ENCODE assay signal across 8 cellular contexts in genomic region chr2:27303093-27304025, GRCh38. TPM values are rescaled to one million over a fixed set of nuclear protein-coding genes. Genes with fewer than 3 reads are reported as not detected.
DNase-seq lines count a peak whose midpoint lies in the region; ATAC-seq and TF ChIP-seq lines count a peak whose summit lies in the region.

No MANE protein-coding gene starts in this region.

- no peaks in the 10 kb centered on the region for H3K9me3 Mint-ChIP-seq in activated CD4-positive, alpha-beta T cell treated with anti-CD3 and anti-CD28 coated beads for 36 hours (ENCODE audit: low read depth)

- no peak overlapping the region for H3K27ac ChIP-seq in RWPE2 (ENCODE audit: poor library complexity, severe bottlenecking)

- H3K27ac Mint-ChIP-seq in activated CD4-positive, alpha-beta T cell treated with anti-CD3 and anti-CD28 coated beads for 36 hours, result peak overlapping the region; percentile 24

- H3K9ac ChIP-seq in adipocyte (ENCODE audit: low read length), result peak overlapping the region; percentile 56

- H3K4me3 Mint-ChIP-seq in activated CD4-positive, alpha-beta T cell treated with anti-CD3 and anti-CD28 coated beads for 36 hours, result peak overlapping the region; percentile 56

- peaks cover 39% of the 10 kb centered on the region for H3K27me3 ChIP-seq in RWPE2 (ENCODE audit: insufficient read depth, poor library complexity, severe bottlenecking)
- peaks cover 38% of the 10 kb centered on the region for H3K27me3 ChIP-seq in adipocyte (replicated peaks; ENCODE audit: control insufficient read depth, insufficient read depth, low read length)

- peaks cover 2% of the 10 kb centered on the region for H3K36me3 Mint-ChIP-seq in activated CD4-positive, alpha-beta T cell treated with anti-CD3 and anti-CD28 coated beads for 36 hours (ENCODE audit: low read depth)

- H3K4me1 Mint-ChIP-seq in activated CD4-positive, alpha-beta T cell treated with anti-CD3 and anti-CD28 coated beads for 36 hours, result peaks cover 5% of the 10 kb centered on the region

- peaks cover 10% of the 10 kb centered on the region for H3K27me3 Mint-ChIP-seq in activated CD4-positive, alpha-beta T cell treated with anti-CD3 and anti-CD28 coated beads for 36 hours

- intact Hi-C loops in activated CD4-positive, alpha-beta T cell treated with anti-CD3 and anti-CD28 coated beads for 36 hours (cut with DNase I, micrococcal nuclease), result loop anchor here (1.0 to 10.0 kb wide), 8 partner anchors 23 to 459 kb away; partner anchors contain the start of gene DPYSL5 (in 1 of the 2)
- intact Hi-C loops in left cardiac atrium (cut with DNase I), result loop anchor here in 1 of 2 donors (2.0 kb wide), 1 partner anchor 53 kb away; no protein-coding TSS in a partner anchor

- peak; percentile 95 for TF ChIP-seq CTCF in RWPE2 (IDR thresholded peaks at IDR 0.05; ENCODE audit: poor library complexity, severe bottlenecking)

- peak; percentile 67 for DNase-seq in activated CD4-positive, alpha-beta T cell treated with anti-CD3 and anti-CD28 coated beads for 36 hours
- DNase-seq in activated CD4-positive, alpha-beta T cell treated with anti-CD3 and anti-CD28 coated beads for 1 hour, result no peak
- peak; percentile 80 for DNase-seq in MV-4-11 (lab: John Stamatoyannopoulos, UW)
- no peak for DNase-seq in RWPE2 (ENCODE audit: low spot score)
- DNase-seq in adipocyte (ENCODE audit: low read depth), result peak; percentile 94
- DNase-seq in left cardiac atrium, result peak; percentile 40
- peak; percentile 57 for DNase-seq in retina

- peak; percentile 78 for ATAC-seq in activated CD4-positive, alpha-beta T cell treated with anti-CD3 and anti-CD28 coated beads for 36 hours
- ATAC-seq in RWPE2 (ENCODE audit: low read depth) (peak; percentile 22; the same call in 1 of the 3 replicates), left cardiac atrium (peak; percentile 53 to 65), HG03378 (IDR thresholded peaks at IDR 0.05; ENCODE audit: unreplicated experiment) (no peak)

- H3K4me3 ChIP-seq in RWPE2 (ENCODE audit: severe bottlenecking) (no peak overlapping the region), adipocyte (ENCODE audit: low read length) (peak overlapping the region; percentile 67)

- no peaks in the 10 kb centered on the region for H3K36me3 ChIP-seq in RWPE2 (ENCODE audit: low read depth)
- no peaks in the 10 kb centered on the region for H3K36me3 ChIP-seq in adipocyte (ENCODE audit: control insufficient read depth, insufficient read depth, low read length, severe bottlenecking)

- H3K4me1 ChIP-seq in RWPE2 (ENCODE audit: insufficient read depth, poor library complexity, severe bottlenecking) (no peaks in the 10 kb centered on the region), adipocyte (ENCODE audit: control insufficient read depth, insufficient read depth, low read length) (peaks cover 3% of the 10 kb centered on the region)

- POLR2A ChIA-PET in activated CD4-positive, alpha-beta T cell treated with anti-CD3 and anti-CD28 coated beads for 36 hours (lab: Charles Lee), result interaction anchor here (1.0 kb wide), 1 partner anchor 52 kb away, joined by 6 read pairs; no protein-coding TSS in a partner anchor

- CTCF ChIA-PET in activated CD4-positive, alpha-beta T cell treated with anti-CD3 and anti-CD28 coated beads for 36 hours (lab: Charles Lee), result interaction anchor here (0.6 to 4.4 kb wide), 57 partner anchors 8 to 1214 kb away, joined by 3 to 44 read pairs (median 4); partner anchors contain the start of genes MPV17, SLC30A3 and TRIM54

- H3K9me3 ChIP-seq in RWPE2 (ENCODE audit: severe bottlenecking) (no peaks in the 10 kb centered on the region), adipocyte (ENCODE audit: control insufficient read depth, low read length) (peaks cover 6% of the 10 kb centered on the region)

RNA-seq across cellular contexts. Expression of gene UCN, which starts 4.9 kb away (rescaled TPM):
- 1 to 10 TPM; 1.4 to 1.5 TPM for total RNA-seq in activated CD4-positive, alpha-beta T cell treated with anti-CD3 and anti-CD28 coated beads for 36 hours
- 1 to 10 TPM; 1.2 to 1.6 TPM for total RNA-seq in left cardiac atrium

RNA-seq across cellular contexts. Expression of gene MPV17, which starts 19.5 kb away (rescaled TPM):
- 100 to 1,000 TPM in 1 of 2 experiments, 10 to 100 TPM in 1; 93.4 to 103 TPM for total RNA-seq in activated CD4-positive, alpha-beta T cell treated with anti-CD3 and anti-CD28 coated beads for 36 hours
- total RNA-seq in left cardiac atrium, result 10 to 100 TPM; 52.7 to 60.9 TPM

RNA-seq across cellular contexts. Expression of gene TRIM54, which starts 21.1 kb away (rescaled TPM):
- total RNA-seq in activated CD4-positive, alpha-beta T cell treated with anti-CD3 and anti-CD28 coated beads for 36 hours, result under 1 TPM; 0.09 to 0.11 TPM
- 100 to 1,000 TPM in 1 of 2 donors, 10 to 100 TPM in 1; 92.1 to 105 TPM for total RNA-seq in left cardiac atrium

RNA-seq across cellular contexts. Expression of gene DNAJC5G, which starts 28.1 kb away (rescaled TPM):
- total RNA-seq in activated CD4-positive, alpha-beta T cell treated with anti-CD3 and anti-CD28 coated beads for 36 hours, result not detected
- under 1 TPM; 0.41 to 0.71 TPM for total RNA-seq in left cardiac atrium

RNA-seq across cellular contexts. Expression of gene SLC30A3, which starts 40.5 kb away (rescaled TPM):
- total RNA-seq in activated CD4-positive, alpha-beta T cell treated with anti-CD3 and anti-CD28 coated beads for 36 hours, result under 1 TPM; 0.53 to 0.86 TPM
- 1 to 10 TPM; 4.8 to 5.7 TPM for total RNA-seq in left cardiac atrium

Comparison
In these comparisons a context has a peak if more than half of its experiments do, and no peak if none do; other contexts are left out.
1. DNase-seq: peak in activated CD4-positive, alpha-beta T cell treated with anti-CD3 and anti-CD28 coated beads for 36 hours (single experiment), MV-4-11 (single experiment), adipocyte (single experiment), left cardiac atrium (single experiment) and retina (single experiment); none in activated CD4-positive, alpha-beta T cell treated with anti-CD3 and anti-CD28 coated beads for 1 hour (single experiment) and RWPE2 (single experiment).
2. RNA of gene TRIM54, which starts 21.1 kb away (total RNA-seq): 92.1 to 105 TPM in left cardiac atrium; 0.09 to 0.11 TPM in activated CD4-positive, alpha-beta T cell treated with anti-CD3 and anti-CD28 coated beads for 36 hours; every median in the first group is over 10 times any median in the second.